In the genomic region with DNA sequence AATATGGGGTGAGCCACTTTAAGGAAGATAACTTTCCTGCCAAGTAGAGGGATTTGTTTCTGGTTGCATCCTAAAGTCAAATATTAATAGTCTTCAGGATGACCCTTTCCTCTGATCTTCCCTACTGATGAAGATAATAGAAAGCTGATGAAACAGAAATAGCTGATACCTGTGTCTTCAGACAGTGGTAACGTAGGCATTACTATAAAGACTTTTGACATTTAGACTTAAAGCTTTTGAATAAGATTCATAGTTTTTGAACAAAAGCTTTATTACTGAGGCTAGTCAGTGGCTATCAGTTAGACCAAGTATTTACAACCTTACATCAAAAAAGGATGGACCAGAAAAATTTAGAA, we compare ENCODE assay signal across 8 cellular contexts. TPM values are rescaled to one million over a fixed set of nuclear protein-coding genes. Genes with fewer than 3 reads are reported as not detected.
DNase-seq lines count a peak whose midpoint lies in the region; ATAC-seq and TF ChIP-seq lines count a peak whose summit lies in the region.

No MANE protein-coding gene starts in this region.

- DNase-seq in AG04449 (ENCODE audit: low read depth, low spot score), result no peak
- no peak for DNase-seq in MG63
- no peak for DNase-seq in dorsolateral prefrontal cortex
- DNase-seq in COLO668 (lab: John Stamatoyannopoulos, UW; ENCODE audit: unreplicated experiment), result no peak
- DNase-seq in NK-92 (lab: John Stamatoyannopoulos, UW; ENCODE audit: unreplicated experiment), result no peak
- DNase-seq in NCI-H526 (lab: John Stamatoyannopoulos, UW), result no peak

- no peaks in the 10 kb centered on the region for H3K9me2 ChIP-seq in neural cell (ENCODE audit: insufficient read depth, low read length)

- no peak overlapping the region for H3K9ac ChIP-seq in neural cell (ENCODE audit: low read length)

- no peak for TF ChIP-seq EP300 in neural cell (conservative IDR thresholded peaks at IDR 0.05; ENCODE audit: poor library complexity, severe bottlenecking)

- TF ChIP-seq CTCF in AG04449 (IDR thresholded peaks at IDR 0.05; ENCODE audit: insufficient read depth, low read length, missing control alignments), result no peak
- TF ChIP-seq CTCF in dorsolateral prefrontal cortex (IDR thresholded peaks at IDR 0.05 in 54 of 56, conservative IDR thresholded peaks at IDR 0.05 in 2 of 56; ENCODE audit: low read depth in 1 of 56, partially characterized antibody in 56 of 56), result no peak
- TF ChIP-seq CTCF in neural cell (IDR thresholded peaks at IDR 0.05; ENCODE audit: poor library complexity, severe bottlenecking), result no peak

- H3K36me3 ChIP-seq in MG63 (no peaks in the 10 kb centered on the region), neural cell (ENCODE audit: insufficient read depth, low read length) (no peaks in the 10 kb centered on the region)

- peaks cover 2% of the 10 kb centered on the region for H3F3A ChIP-seq in neural cell (ENCODE audit: insufficient read depth, low read length, poor library complexity, severe bottlenecking)

- peak overlapping the region in 48 of 59 donors; percentile 16 to 92 (median 78) for H3K27ac ChIP-seq in dorsolateral prefrontal cortex
- no peak overlapping the region for H3K27ac ChIP-seq in neural cell (ENCODE audit: low read length)

- CTCF ChIA-PET in AG04449 (lab: Yijun Ruan, JAX), result interaction anchor here (1.4 to 5.7 kb wide), 7 partner anchors 11 to 264 kb away, joined by 3 to 55 read pairs (median 10); no protein-coding TSS in a partner anchor

- peaks cover 9% of the 10 kb centered on the region for H3K79me2 ChIP-seq in neural cell (replicated peaks; ENCODE audit: insufficient read depth, low read length)

- H3K27me3 ChIP-seq in MG63 (no peaks in the 10 kb centered on the region), dorsolateral prefrontal cortex (no peaks in the 10 kb centered on the region), neural cell (ENCODE audit: insufficient read depth, low read depth, low read length) (no peaks in the 10 kb centered on the region)

- H3K9me3 ChIP-seq in MG63 (no peaks in the 10 kb centered on the region), neural cell (ENCODE audit: low read length) (no peaks in the 10 kb centered on the region)

- intact Hi-C loops in dorsolateral prefrontal cortex (cut with DNase I), result loop anchor here (5.0 to 10.0 kb wide), 3 partner anchors 139 to 344 kb away; a partner anchor contains a TSS

- H3K4me3 ChIP-seq in AG04449 (ENCODE audit: low read depth, low read length) (peak overlapping the region; percentile 85), MG63 (peak overlapping the region; percentile 67), dorsolateral prefrontal cortex (peak overlapping the region; percentile 9 to 91 (median 69)), neural cell (ENCODE audit: low read length) (peak overlapping the region; percentile 70)

- TF ChIP-seq RAD21 in neural cell (conservative IDR thresholded peaks at IDR 0.05), result no peak

- POLR2A ChIA-PET in AG04449 (lab: Yijun Ruan, JAX), result interaction anchor here (2.5 kb wide), 1 partner anchor 262 kb away, joined by 11 read pairs; no protein-coding TSS in a partner anchor

- ATAC-seq in GM18502 (IDR thresholded peaks at IDR 0.05; ENCODE audit: poor library complexity, unreplicated experiment), result no peak

- H4K20me1 ChIP-seq in neural cell (ENCODE audit: insufficient read depth), result no peaks in the 10 kb centered on the region

- no peak overlapping the region for H2AFZ ChIP-seq in neural cell (ENCODE audit: low read depth, low read length)

- H3K4me2 ChIP-seq in neural cell (ENCODE audit: low read length), result no peak overlapping the region

TF ChIP-seq in neural cell, 6 proteins besides CTCF, POLR2A, EP300 and RAD21:
- TF ChIP-seq EZH2 (IDR thresholded peaks at IDR 0.05; ENCODE audit: borderline replicate concordance, insufficient read depth, low read length, poor library complexity, severe bottlenecking) (no peak), MXI1 (conservative IDR thresholded peaks at IDR 0.05; ENCODE audit: poor library complexity, severe bottlenecking) (no peak), POLR2AphosphoS5 (IDR thresholded peaks at IDR 0.05) (no peak), TAF1 (IDR thresholded peaks at IDR 0.05; ENCODE audit: low read depth) (no peak), SMC3 (conservative IDR thresholded peaks at IDR 0.05; ENCODE audit: poor library complexity) (no peak)
- TF ChIP-seq, protein P1, sequence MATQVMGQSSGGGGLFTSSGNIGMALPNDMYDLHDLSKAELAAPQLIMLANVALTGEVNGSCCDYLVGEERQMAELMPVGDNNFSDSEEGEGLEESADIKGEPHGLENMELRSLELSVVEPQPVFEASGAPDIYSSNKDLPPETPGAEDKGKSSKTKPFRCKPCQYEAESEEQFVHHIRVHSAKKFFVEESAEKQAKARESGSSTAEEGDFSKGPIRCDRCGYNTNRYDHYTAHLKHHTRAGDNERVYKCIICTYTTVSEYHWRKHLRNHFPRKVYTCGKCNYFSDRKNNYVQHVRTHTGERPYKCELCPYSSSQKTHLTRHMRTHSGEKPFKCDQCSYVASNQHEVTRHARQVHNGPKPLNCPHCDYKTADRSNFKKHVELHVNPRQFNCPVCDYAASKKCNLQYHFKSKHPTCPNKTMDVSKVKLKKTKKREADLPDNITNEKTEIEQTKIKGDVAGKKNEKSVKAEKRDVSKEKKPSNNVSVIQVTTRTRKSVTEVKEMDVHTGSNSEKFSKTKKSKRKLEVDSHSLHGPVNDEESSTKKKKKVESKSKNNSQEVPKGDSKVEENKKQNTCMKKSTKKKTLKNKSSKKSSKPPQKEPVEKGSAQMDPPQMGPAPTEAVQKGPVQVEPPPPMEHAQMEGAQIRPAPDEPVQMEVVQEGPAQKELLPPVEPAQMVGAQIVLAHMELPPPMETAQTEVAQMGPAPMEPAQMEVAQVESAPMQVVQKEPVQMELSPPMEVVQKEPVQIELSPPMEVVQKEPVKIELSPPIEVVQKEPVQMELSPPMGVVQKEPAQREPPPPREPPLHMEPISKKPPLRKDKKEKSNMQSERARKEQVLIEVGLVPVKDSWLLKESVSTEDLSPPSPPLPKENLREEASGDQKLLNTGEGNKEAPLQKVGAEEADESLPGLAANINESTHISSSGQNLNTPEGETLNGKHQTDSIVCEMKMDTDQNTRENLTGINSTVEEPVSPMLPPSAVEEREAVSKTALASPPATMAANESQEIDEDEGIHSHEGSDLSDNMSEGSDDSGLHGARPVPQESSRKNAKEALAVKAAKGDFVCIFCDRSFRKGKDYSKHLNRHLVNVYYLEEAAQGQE (IDR thresholded peaks at IDR 0.05; ENCODE audit: borderline replicate concordance), result no peak

RNA-seq across cellular contexts. Expression of a gene that starts 1.4 kb away (rescaled TPM):
- total RNA-seq in MG63 (2014; rRNA removed; shearing (Covaris generic); ENCODE audit: low replicate concordance), result 8.9 and 9.3 TPM in 2 replicates
- 10 to 100 TPM in 118 of 120 experiments, 1 to 10 TPM in 2; 7.7 to 36.0 (median 17.1) TPM for total RNA-seq in dorsolateral prefrontal cortex
- 0.11 TPM in 1 of 2 replicates, not detected in the other for polyA plus RNA-seq in neural cell
- 0.24 and 0.81 TPM in 2 replicates for polyA minus RNA-seq in neural cell
